Comparison of ENCODE assay signal across 25 cellular contexts in the genomic region with DNA sequence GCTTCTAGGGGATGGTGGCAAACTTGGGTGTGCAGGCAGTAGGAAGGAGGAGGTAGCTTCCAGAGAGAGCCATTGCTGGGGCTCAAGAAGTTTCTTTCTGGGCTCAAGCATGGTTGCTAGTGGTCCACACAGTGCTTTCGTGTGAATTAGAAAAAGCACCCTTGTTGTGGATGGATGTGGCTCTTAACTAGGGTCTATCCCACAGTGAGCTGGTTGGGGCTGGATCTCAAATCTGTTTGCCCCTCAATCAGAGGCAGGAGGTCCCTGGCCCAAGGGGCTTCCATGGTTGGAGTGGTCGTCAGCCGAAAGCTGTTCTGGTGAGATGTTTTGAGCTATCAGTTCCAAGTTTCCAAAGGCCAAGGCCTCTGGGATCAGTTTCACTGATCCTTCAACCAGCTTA. TPM values are rescaled to one million over a fixed set of nuclear protein-coding genes. Genes with fewer than 3 reads are reported as not detected.
"Had no signal": no experiment of that assay in that cellular context is flagged by ENCODE, and none has a peak within 500 bp of the region (broad histone marks: within the 10 kb centered on the region; RNA-seq: fewer than 3 reads in every experiment).

No MANE protein-coding gene starts in this region.

- H3K27ac ChIP-seq: esophagus muscularis mucosa, foreskin keratinocyte, ovary, sigmoid colon, upper lobe of right lung had no signal

- H3K27me3 ChIP-seq: esophagus muscularis mucosa, foreskin keratinocyte, left lung, ovary, sigmoid colon, tibial artery, upper lobe of right lung had no signal

- H3K36me3 ChIP-seq: left lung, ovary had no signal

- ATAC-seq: activated CD4-positive, alpha-beta T cell treated with anti-CD3 and anti-CD28 coated beads for 36 hours; activated naive CD4-positive, alpha-beta T cell treated with anti-CD3 and anti-CD28 coated beads, Interleukin-2, amount 50 U/mL, for 72 hours; activated T-cell treated with anti-CD3 and anti-CD28 coated beads, Interleukin-2, amount 50 U/mL, for 72 hours; foreskin keratinocyte; left lung; mucosa of descending colon; stimulated activated memory B cell treated with anti-CD40 and anti-IgM and Interleukin-4, amounts not matched to agents 10 μg/mL and 1 μg/mL and 100 μg/mL, for 72 hours; stimulated activated naive CD8-positive, alpha-beta T cell treated with anti-CD3 and anti-CD28 coated beads, Interleukin-15, amount 100 ng/mL, for 72 hours; upper lobe of right lung had no signal

- H3K4me1 ChIP-seq: foreskin keratinocyte had no signal

- H3K9me3 ChIP-seq: esophagus muscularis mucosa, left lung, mucosa of descending colon, ovary, sigmoid colon, tibial artery, upper lobe of right lung had no signal

- DNase-seq: activated CD4-positive, alpha-beta T cell treated with anti-CD3 and anti-CD28 coated beads for 36 hours; activated CD4-positive, CD25-positive, alpha-beta regulatory T cell; activated naive CD4-positive, alpha-beta T cell; activated T-cell treated with anti-CD3 and anti-CD28 coated beads for 4 hours; activated T-cell treated with anti-CD3 and anti-CD28 coated beads, Interleukin-2, amount 50 U/mL, for 72 hours; caudate nucleus; effector CD4-positive, alpha-beta T cell; foreskin keratinocyte; left lung; mucosa of descending colon; nephron progenitor cell; ovary; retina; sigmoid colon; small intestine; stimulated activated CD4-positive, alpha-beta T cell treated with anti-CD3 and anti-CD28 coated beads, Interleukin-4, amount 100 ng/mL, for 24 hours; stimulated activated naive CD8-positive, alpha-beta T cell treated with anti-CD3 and anti-CD28 coated beads, Interleukin-15, amount 100 ng/mL, for 72 hours; substantia nigra; T-helper 1 cell; tibial artery; upper lobe of right lung had no signal

- H3K4me3 ChIP-seq: esophagus muscularis mucosa, left lung, lung, mucosa of descending colon, ovary, sigmoid colon, upper lobe of right lung had no signal

RNA-seq across cellular contexts. Expression of a gene that starts 35.0 kb away (rescaled TPM):
- total RNA-seq: foreskin keratinocyte had no signal
- polyA plus RNA-seq: foreskin keratinocyte had no signal
